25 cellular contexts compared by ENCODE assay signal in the genomic region with DNA sequence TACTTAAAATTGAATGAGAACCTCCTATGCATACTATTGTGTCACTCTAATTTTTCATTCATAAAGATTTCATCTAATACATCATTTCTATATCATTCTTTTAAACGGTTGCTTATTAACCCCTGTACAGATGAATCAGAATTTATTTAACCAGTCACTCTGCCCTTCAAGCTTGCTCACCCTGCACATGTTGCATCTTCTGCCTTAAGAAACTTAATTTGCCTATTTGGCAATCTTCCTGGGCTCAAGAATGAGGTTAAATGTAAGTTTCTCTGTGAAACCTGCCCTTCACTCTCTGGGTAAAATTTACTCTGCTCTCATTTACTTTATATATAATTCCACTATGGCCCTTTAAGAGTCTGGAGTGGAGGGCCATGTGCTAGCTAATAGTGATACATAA.
"Had no signal": no experiment of that assay in that cellular context is flagged by ENCODE, and none has a peak within 500 bp of the region (broad histone marks: within the 10 kb centered on the region; RNA-seq: fewer than 3 reads in every experiment).

No MANE protein-coding gene starts in this region.

- H3K27ac ChIP-seq: coronary artery, foreskin keratinocyte, hepatocyte, pancreas, prostate gland, right lobe of liver, testis, tibial nerve, upper lobe of right lung, vagina had no signal

- H3K27me3 Mint-ChIP-seq: stimulated activated naive CD8-positive, alpha-beta T cell treated with anti-CD3 and anti-CD28 coated beads, Interleukin-15, Interleukin-2, amounts not matched to agents 100 ng/mL and 50 ng/mL, for 24 hours had no signal

- DNase-seq: effector CD4-positive, alpha-beta T cell; endodermal cell; foreskin keratinocyte; head of caudate nucleus; kidney; left colon; mesendoderm; naive B cell; occipital lobe; pancreas; retina; right lobe of liver; stimulated activated CD4-positive, alpha-beta T cell treated with anti-CD3 and anti-CD28 coated beads, Interleukin-4, amount 100 ng/mL, for 1 hour; stimulated activated CD8-positive, alpha-beta memory T cell treated with anti-CD3 and anti-CD28 coated beads, Interleukin-4, amount 100 ng/mL, for 48 hours; testis; upper lobe of right lung had no signal

- H3K27ac Mint-ChIP-seq: endodermal cell; naive B cell; nephron; stimulated activated effector memory CD8-positive, alpha-beta T cell treated with anti-CD3 and anti-CD28 coated beads, Interleukin-12 subunit alpha, Interleukin-12 subunit beta, amount 100 ng/mL, for 72 hours; stimulated activated naive CD8-positive, alpha-beta T cell treated with anti-CD3 and anti-CD28 coated beads, Interleukin-15, Interleukin-2, amounts not matched to agents 100 ng/mL and 50 ng/mL, for 24 hours had no signal

- ATAC-seq: esophagus mucosa; foreskin keratinocyte; left colon; pancreas; right lobe of liver; stimulated activated effector memory CD8-positive, alpha-beta T cell treated with anti-CD3 and anti-CD28 coated beads, Interleukin-12 subunit alpha, Interleukin-12 subunit beta, amount 100 ng/mL, for 72 hours; upper lobe of right lung had no signal

- H3K27me3 ChIP-seq: foreskin keratinocyte, hepatocyte, pancreas, right lobe of liver, testis, tibial nerve, upper lobe of right lung, vagina had no signal

- H3K4me3 Mint-ChIP-seq: endodermal cell; nephron; stimulated activated effector memory CD8-positive, alpha-beta T cell treated with anti-CD3 and anti-CD28 coated beads, Interleukin-12 subunit alpha, Interleukin-12 subunit beta, amount 100 ng/mL, for 72 hours; stimulated activated naive CD8-positive, alpha-beta T cell treated with anti-CD3 and anti-CD28 coated beads, Interleukin-15, Interleukin-2, amounts not matched to agents 100 ng/mL and 50 ng/mL, for 24 hours had no signal

- H3K36me3 ChIP-seq: pancreas, prostate gland, right lobe of liver, tibial nerve, upper lobe of right lung, vagina had no signal

- H3K4me1 Mint-ChIP-seq: stimulated activated effector memory CD8-positive, alpha-beta T cell treated with anti-CD3 and anti-CD28 coated beads, Interleukin-12 subunit alpha, Interleukin-12 subunit beta, amount 100 ng/mL, for 72 hours had no signal

- H3K9me3 ChIP-seq: pancreas, prostate gland, right lobe of liver, testis, upper lobe of right lung, vagina had no signal

- H3K4me3 ChIP-seq: coronary artery, hepatocyte, pancreas, prostate gland, right lobe of liver, testis, tibial nerve, upper lobe of right lung, vagina had no signal

- H3K4me1 ChIP-seq: foreskin keratinocyte, pancreas, prostate gland, right lobe of liver, testis, tibial nerve, upper lobe of right lung, vagina had no signal
